Comparison of ENCODE assay signal across 2 cellular contexts in the genomic region with DNA sequence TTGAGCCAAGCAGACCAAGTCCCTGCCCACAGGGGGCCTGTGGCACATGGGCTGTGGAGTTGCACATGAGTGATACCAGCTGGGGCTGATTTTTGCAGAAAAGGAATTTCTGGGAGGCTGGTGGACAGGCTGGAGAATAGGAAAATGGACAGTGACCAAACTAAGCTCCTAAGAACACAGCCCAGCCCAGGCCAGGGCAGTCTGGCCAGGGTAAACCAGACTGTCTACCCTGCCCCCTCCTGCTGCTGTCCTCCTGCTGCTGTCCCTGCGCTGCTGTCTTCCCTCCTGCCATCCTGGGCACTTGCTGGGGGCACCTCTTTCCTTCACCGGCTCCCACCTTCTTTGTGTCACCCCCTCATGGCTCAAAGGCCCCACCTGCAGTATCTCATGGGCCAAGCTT.
TF ChIP-seq lines count a peak whose summit lies in the region.

No MANE protein-coding gene starts in this region.

TF ChIP-seq in WTC11, 78 proteins besides CTCF, POLR2A, EP300 and RAD21 (continued from another document):
- TF ChIP-seq ARID4B (CRISPR knock-in tag; IDR thresholded peaks at IDR 0.05; ENCODE audit: borderline replicate concordance) (no peak), SMAD4 (CRISPR knock-in tag; IDR thresholded peaks at IDR 0.05) (no peak), SP1 (CRISPR knock-in tag; conservative IDR thresholded peaks at IDR 0.05) (no peak)
- TF ChIP-seq, protein P1, sequence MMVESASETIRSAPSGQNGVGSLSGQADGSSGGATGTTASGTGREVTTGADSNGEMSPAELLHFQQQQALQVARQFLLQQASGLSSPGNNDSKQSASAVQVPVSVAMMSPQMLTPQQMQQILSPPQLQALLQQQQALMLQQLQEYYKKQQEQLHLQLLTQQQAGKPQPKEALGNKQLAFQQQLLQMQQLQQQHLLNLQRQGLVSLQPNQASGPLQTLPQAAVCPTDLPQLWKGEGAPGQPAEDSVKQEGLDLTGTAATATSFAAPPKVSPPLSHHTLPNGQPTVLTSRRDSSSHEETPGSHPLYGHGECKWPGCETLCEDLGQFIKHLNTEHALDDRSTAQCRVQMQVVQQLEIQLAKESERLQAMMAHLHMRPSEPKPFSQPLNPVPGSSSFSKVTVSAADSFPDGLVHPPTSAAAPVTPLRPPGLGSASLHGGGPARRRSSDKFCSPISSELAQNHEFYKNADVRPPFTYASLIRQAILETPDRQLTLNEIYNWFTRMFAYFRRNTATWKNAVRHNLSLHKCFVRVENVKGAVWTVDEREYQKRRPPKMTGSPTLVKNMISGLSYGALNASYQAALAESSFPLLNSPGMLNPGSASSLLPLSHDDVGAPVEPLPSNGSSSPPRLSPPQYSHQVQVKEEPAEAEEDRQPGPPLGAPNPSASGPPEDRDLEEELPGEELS (CRISPR knock-in tag; IDR thresholded peaks at IDR 0.05): no peak
- TF ChIP-seq, protein P2, sequence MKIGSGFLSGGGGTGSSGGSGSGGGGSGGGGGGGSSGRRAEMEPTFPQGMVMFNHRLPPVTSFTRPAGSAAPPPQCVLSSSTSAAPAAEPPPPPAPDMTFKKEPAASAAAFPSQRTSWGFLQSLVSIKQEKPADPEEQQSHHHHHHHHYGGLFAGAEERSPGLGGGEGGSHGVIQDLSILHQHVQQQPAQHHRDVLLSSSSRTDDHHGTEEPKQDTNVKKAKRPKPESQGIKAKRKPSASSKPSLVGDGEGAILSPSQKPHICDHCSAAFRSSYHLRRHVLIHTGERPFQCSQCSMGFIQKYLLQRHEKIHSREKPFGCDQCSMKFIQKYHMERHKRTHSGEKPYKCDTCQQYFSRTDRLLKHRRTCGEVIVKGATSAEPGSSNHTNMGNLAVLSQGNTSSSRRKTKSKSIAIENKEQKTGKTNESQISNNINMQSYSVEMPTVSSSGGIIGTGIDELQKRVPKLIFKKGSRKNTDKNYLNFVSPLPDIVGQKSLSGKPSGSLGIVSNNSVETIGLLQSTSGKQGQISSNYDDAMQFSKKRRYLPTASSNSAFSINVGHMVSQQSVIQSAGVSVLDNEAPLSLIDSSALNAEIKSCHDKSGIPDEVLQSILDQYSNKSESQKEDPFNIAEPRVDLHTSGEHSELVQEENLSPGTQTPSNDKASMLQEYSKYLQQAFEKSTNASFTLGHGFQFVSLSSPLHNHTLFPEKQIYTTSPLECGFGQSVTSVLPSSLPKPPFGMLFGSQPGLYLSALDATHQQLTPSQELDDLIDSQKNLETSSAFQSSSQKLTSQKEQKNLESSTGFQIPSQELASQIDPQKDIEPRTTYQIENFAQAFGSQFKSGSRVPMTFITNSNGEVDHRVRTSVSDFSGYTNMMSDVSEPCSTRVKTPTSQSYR (CRISPR knock-in tag; IDR thresholded peaks at IDR 0.05): no peak
- TF ChIP-seq, protein P3, sequence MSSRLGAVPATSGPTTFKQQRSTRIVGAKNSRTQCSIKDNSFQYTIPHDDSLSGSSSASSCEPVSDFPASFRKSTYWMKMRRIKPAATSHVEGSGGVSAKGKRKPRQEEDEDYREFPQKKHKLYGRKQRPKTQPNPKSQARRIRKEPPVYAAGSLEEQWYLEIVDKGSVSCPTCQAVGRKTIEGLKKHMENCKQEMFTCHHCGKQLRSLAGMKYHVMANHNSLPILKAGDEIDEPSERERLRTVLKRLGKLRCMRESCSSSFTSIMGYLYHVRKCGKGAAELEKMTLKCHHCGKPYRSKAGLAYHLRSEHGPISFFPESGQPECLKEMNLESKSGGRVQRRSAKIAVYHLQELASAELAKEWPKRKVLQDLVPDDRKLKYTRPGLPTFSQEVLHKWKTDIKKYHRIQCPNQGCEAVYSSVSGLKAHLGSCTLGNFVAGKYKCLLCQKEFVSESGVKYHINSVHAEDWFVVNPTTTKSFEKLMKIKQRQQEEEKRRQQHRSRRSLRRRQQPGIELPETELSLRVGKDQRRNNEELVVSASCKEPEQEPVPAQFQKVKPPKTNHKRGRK (CRISPR knock-in tag; IDR thresholded peaks at IDR 0.05; ENCODE audit: borderline replicate concordance): no peak

TF ChIP-seq in HepG2, 621 proteins besides CTCF, POLR2A, EP300 and RAD21 (continued from another document):
- TF ChIP-seq, protein P4, sequence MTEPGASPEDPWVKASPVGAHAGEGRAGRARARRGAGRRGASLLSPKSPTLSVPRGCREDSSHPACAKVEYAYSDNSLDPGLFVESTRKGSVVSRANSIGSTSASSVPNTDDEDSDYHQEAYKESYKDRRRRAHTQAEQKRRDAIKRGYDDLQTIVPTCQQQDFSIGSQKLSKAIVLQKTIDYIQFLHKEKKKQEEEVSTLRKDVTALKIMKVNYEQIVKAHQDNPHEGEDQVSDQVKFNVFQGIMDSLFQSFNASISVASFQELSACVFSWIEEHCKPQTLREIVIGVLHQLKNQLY (CRISPR knock-in tag; IDR thresholded peaks at IDR 0.05): no peak
- TF ChIP-seq, protein P5, sequence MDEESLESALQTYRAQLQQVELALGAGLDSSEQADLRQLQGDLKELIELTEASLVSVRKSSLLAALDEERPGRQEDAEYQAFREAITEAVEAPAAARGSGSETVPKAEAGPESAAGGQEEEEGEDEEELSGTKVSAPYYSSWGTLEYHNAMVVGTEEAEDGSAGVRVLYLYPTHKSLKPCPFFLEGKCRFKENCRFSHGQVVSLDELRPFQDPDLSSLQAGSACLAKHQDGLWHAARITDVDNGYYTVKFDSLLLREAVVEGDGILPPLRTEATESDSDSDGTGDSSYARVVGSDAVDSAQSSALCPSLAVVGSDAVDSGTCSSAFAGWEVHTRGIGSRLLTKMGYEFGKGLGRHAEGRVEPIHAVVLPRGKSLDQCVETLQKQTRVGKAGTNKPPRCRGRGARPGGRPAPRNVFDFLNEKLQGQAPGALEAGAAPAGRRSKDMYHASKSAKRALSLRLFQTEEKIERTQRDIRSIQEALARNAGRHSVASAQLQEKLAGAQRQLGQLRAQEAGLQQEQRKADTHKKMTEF (CRISPR knock-in tag; IDR thresholded peaks at IDR 0.05): no peak
TF ChIP-seq in HepG2: peak in this region for 0.
